ENCODE assay signal across 11 cellular contexts in genomic region chr4:51853027-51853682, GRCh38. TPM values are rescaled to one million over a fixed set of nuclear protein-coding genes. Genes with fewer than 3 reads are reported as not detected.
DNase-seq lines count a peak whose midpoint lies in the region; ATAC-seq, FAIRE-seq and TF ChIP-seq lines count a peak whose summit lies in the region.
"Had no signal": no experiment of that assay in that cellular context is flagged by ENCODE, and none has a peak within 500 bp of the region (broad histone marks: within the 10 kb centered on the region; RNA-seq: fewer than 3 reads in every experiment).

No MANE protein-coding gene starts in this region.

- DNase-seq in HT-29 (ENCODE audit: low spot score) (peak; percentile 49), astrocyte (ENCODE audit: low read depth) (peak; percentile 18), GM10248 (ENCODE audit: extremely low spot score) (no peak), NCI-H1694 treated with DMSO at 0.1 percent for 48 hours (lab: John Stamatoyannopoulos, UW) (no peak)
- DNase-seq: NCI-H774 had no signal

- H3K9ac ChIP-seq in astrocyte (ENCODE audit: low read length) = no peak overlapping the region
- H3K9ac ChIP-seq in iPS-18a (ENCODE audit: low read length) = peak overlapping the region; percentile 20
- H3K9ac ChIP-seq in skeletal muscle tissue (ENCODE audit: low read depth in 1 of 3, low read length in 3 of 3) = no peak overlapping the region

- H3K27ac Mint-ChIP-seq in astrocyte (ENCODE audit: unreplicated experiment) = peak overlapping the region; percentile 48
- H3K27ac Mint-ChIP-seq: IgD-negative memory B cell; T-helper 2 cell treated with Interferon-gamma antibody and Interleukin-4, amounts not matched to agents 5 μg/mL and 100 μg/mL, for 36 hours had no signal

- no peak overlapping the region for H3K4me3 Mint-ChIP-seq in astrocyte (ENCODE audit: unreplicated experiment)
- H3K4me3 Mint-ChIP-seq: IgD-negative memory B cell; T-helper 2 cell treated with Interferon-gamma antibody and Interleukin-4, amounts not matched to agents 5 μg/mL and 100 μg/mL, for 36 hours had no signal

- no peak overlapping the region for H2AFZ ChIP-seq in astrocyte (ENCODE audit: low read depth, low read length)

- H3K27me3 ChIP-seq in astrocyte (ENCODE audit: insufficient read depth, low read length) (no peaks in the 10 kb centered on the region), iPS-18a (ENCODE audit: control insufficient read depth, insufficient read depth, low read length) (no peaks in the 10 kb centered on the region), skeletal muscle tissue (ENCODE audit: control insufficient read depth in 3 of 3, insufficient read depth in 3 of 3, low read length in 3 of 3) (no peaks in the 10 kb centered on the region)

- H3K79me2 ChIP-seq in astrocyte (ENCODE audit: insufficient read depth, low read length) = peaks cover 100% of the 10 kb centered on the region

- H3K4me1 ChIP-seq in astrocyte (ENCODE audit: insufficient read depth, low read length) (no peaks in the 10 kb centered on the region), iPS-18a (ENCODE audit: control insufficient read depth, low read depth, low read length) (peaks cover 37% of the 10 kb centered on the region), skeletal muscle tissue (ENCODE audit: control insufficient read depth in 3 of 3, insufficient read depth in 3 of 3, low read length in 3 of 3) (peaks cover 41 to 65% (median 43%) of the 10 kb centered on the region in 3 donors)

- H3K36me3 Mint-ChIP-seq in astrocyte (ENCODE audit: low read depth, unreplicated experiment) = peaks cover 6% of the 10 kb centered on the region

- H3K27me3 Mint-ChIP-seq in astrocyte (ENCODE audit: low read depth, unreplicated experiment) = no peaks in the 10 kb centered on the region
- H3K27me3 Mint-ChIP-seq: IgD-negative memory B cell had no signal

- H3K4me2 ChIP-seq in astrocyte (ENCODE audit: low read length) = no peak overlapping the region

- POLR2A ChIA-PET in GM10248 (lab: Yijun Ruan, JAX) = no interaction called here

- H3K27ac ChIP-seq in astrocyte (ENCODE audit: low read depth, low read length) = no peak overlapping the region
- H3K27ac ChIP-seq in iPS-18a (ENCODE audit: low read length) = peak overlapping the region; percentile 34
- peak overlapping the region; percentile 33 for H3K27ac ChIP-seq in skeletal muscle tissue (ENCODE audit: low read depth, low read length)

- no peaks in the 10 kb centered on the region for H3K9me3 Mint-ChIP-seq in astrocyte (ENCODE audit: unreplicated experiment)
- H3K9me3 Mint-ChIP-seq: IgD-negative memory B cell; T-helper 2 cell treated with Interferon-gamma antibody and Interleukin-4, amounts not matched to agents 5 μg/mL and 100 μg/mL, for 36 hours had no signal

- TF ChIP-seq CTCF in astrocyte (IDR thresholded peaks at IDR 0.05; ENCODE audit: insufficient read depth, low read depth, low read length) (no peak), GM10248 (IDR thresholded peaks at IDR 0.05; ENCODE audit: control extremely low read depth, extremely low read depth, low read depth, missing control alignments) (no peak)

- CTCF ChIA-PET in GM10248 (lab: Yijun Ruan, JAX) = interaction anchor here (1.0 to 2.4 kb wide), 4 partner anchors 8 to 51 kb away, joined by 3 to 8 read pairs (median 4); partner anchors contain the start of gene DCUN1D4

- peaks cover 17% of the 10 kb centered on the region for H3K4me1 Mint-ChIP-seq in astrocyte (ENCODE audit: low read depth, unreplicated experiment)

- no peak overlapping the region for H3K4me3 ChIP-seq in astrocyte (ENCODE audit: insufficient read depth, low read depth, low read length)
- no peak overlapping the region for H3K4me3 ChIP-seq in iPS-18a (ENCODE audit: low read length)
- H3K4me3 ChIP-seq in skeletal muscle tissue (ENCODE audit: low read length in 3 of 3) = no peak overlapping the region

- peaks cover 84% of the 10 kb centered on the region for H4K20me1 ChIP-seq in astrocyte (ENCODE audit: insufficient read depth, low read length)

- FAIRE-seq in astrocyte (lab: Jason Lieb, UNC) = no peak
- FAIRE-seq: endometrium had no signal

- no peaks in the 10 kb centered on the region for H3K9me3 ChIP-seq in astrocyte (ENCODE audit: insufficient read depth, low read depth, low read length)
- no peaks in the 10 kb centered on the region for H3K9me3 ChIP-seq in iPS-18a (ENCODE audit: control insufficient read depth, low read depth, low read length)
- H3K9me3 ChIP-seq in skeletal muscle tissue (ENCODE audit: control insufficient read depth in 3 of 3, low read length in 3 of 3) = no peaks in the 10 kb centered on the region

- H3K36me3 ChIP-seq in astrocyte (ENCODE audit: insufficient read depth, low read length) = no peaks in the 10 kb centered on the region
- no peaks in the 10 kb centered on the region for H3K36me3 ChIP-seq in iPS-18a (ENCODE audit: control insufficient read depth, low read depth, low read length)
- peaks cover 0 to 2% (median 0%) of the 10 kb centered on the region in 3 donors for H3K36me3 ChIP-seq in skeletal muscle tissue (ENCODE audit: control insufficient read depth in 3 of 3, insufficient read depth in 3 of 3, low read length in 3 of 3)

- no peak for ATAC-seq in GM21360 (IDR thresholded peaks at IDR 0.05; ENCODE audit: unreplicated experiment)

RNA-seq across cellular contexts. Expression of gene DCUN1D4, which starts 10.2 kb away (rescaled TPM):
- 22.7 and 28.8 TPM in 2 replicates for total RNA-seq in HT-29 (2014; rRNA removed; shearing (Covaris generic))
- total RNA-seq in astrocyte = 57.4 and 59.0 TPM in 2 replicates
- total RNA-seq in skeletal muscle tissue = 28.2 TPM

Comparison
In these comparisons a context has a peak if more than half of its experiments do, and no peak if none do; other contexts are left out.
1. DNase-seq: peak in HT-29 (single experiment) and astrocyte (single experiment); none in GM10248 (single experiment) and NCI-H1694 treated with DMSO at 0.1 percent for 48 hours (single experiment).